Comparison of ENCODE assay signal across 8 cellular contexts in the genomic region with DNA sequence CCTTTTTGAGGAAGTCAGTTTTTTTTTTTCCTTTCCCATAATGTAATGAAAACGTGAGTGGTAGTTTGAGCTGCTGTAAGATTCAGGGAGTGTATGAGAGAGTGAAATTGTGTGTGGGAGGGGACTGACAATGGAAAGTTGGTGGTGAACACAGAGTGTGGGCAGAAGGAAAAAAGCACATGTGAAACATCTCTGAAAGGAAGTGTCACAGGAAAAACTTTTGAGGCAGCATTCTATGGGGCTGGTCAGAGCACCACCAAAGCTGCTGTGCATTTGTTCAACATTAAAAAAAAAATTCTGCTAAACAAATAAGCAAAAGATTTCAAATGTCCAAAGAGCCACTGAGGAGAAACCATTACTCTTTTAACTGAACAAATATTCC.
DNase-seq lines count a peak whose midpoint lies in the region; ATAC-seq and TF ChIP-seq lines count a peak whose summit lies in the region.

No MANE protein-coding gene starts in this region.

- H3K36me3 Mint-ChIP-seq in endothelial cell (ENCODE audit: low read depth, unreplicated experiment) (no peaks in the 10 kb centered on the region), progenitor cell of endocrine pancreas (ENCODE audit: insufficient read depth) (peaks cover 9% of the 10 kb centered on the region)

- no peaks in the 10 kb centered on the region for H3K79me2 ChIP-seq in PC-3 (ENCODE audit: low read length)

- H3K36me3 ChIP-seq in HEK293 (ENCODE audit: control insufficient read depth in 2 of 2, insufficient read depth in 1 of 2, low read length in 2 of 2) (no peaks in the 10 kb centered on the region), PC-3 (ENCODE audit: low read depth, low read length) (no peaks in the 10 kb centered on the region)

- BruUV-seq in PC-3 (replicated peaks; lab: Mats Ljungman, UMichigan) = no TSS peak

- H3K27me3 Mint-ChIP-seq in endothelial cell (ENCODE audit: unreplicated experiment) (no peaks in the 10 kb centered on the region), progenitor cell of endocrine pancreas (no peaks in the 10 kb centered on the region)

- no peaks in the 10 kb centered on the region for H3K9me2 ChIP-seq in PC-3 (replicated peaks; ENCODE audit: low read length)

- peak overlapping the region; percentile 51; the same call in 1 of the 2 replicates for H3K4me2 ChIP-seq in PC-3 (ENCODE audit: low read length)

- no peak overlapping the region for H3K9ac ChIP-seq in PC-3 (ENCODE audit: low read length)

- H3K4me3 Mint-ChIP-seq in endothelial cell (ENCODE audit: unreplicated experiment) = peak overlapping the region; percentile 5
- H3K4me3 Mint-ChIP-seq in progenitor cell of endocrine pancreas (ENCODE audit: low read depth) = no peak overlapping the region

- ATAC-seq in GM18499 (IDR thresholded peaks at IDR 0.05; ENCODE audit: insufficient read depth, unreplicated experiment) (peak; percentile 36), PC-3 (no peak), left lobe of liver (no peak)

- peak overlapping the region; percentile 38 for H3K27ac Mint-ChIP-seq in endothelial cell (ENCODE audit: unreplicated experiment)
- no peak overlapping the region for H3K27ac Mint-ChIP-seq in progenitor cell of endocrine pancreas

- H4K20me1 ChIP-seq in PC-3 (ENCODE audit: low read length) = no peaks in the 10 kb centered on the region

- no peaks in the 10 kb centered on the region for H3K9me3 Mint-ChIP-seq in endothelial cell (ENCODE audit: unreplicated experiment)
- peaks cover 4% of the 10 kb centered on the region for H3K9me3 Mint-ChIP-seq in progenitor cell of endocrine pancreas (ENCODE audit: low read depth)

- no peaks in the 10 kb centered on the region for H3K4me1 ChIP-seq in HEK293 (ENCODE audit: control insufficient read depth, insufficient read depth, low read length)
- H3K4me1 ChIP-seq in PC-3 (ENCODE audit: insufficient read depth, low read length) = peaks cover 28% of the 10 kb centered on the region

- H3K27ac ChIP-seq in HEK293 (ENCODE audit: extremely low read depth, low read depth, low read length) = no peak overlapping the region
- H3K27ac ChIP-seq in PC-3 (ENCODE audit: low read length) = peak overlapping the region; percentile 59
- H3K27ac ChIP-seq in skin epidermis = peak overlapping the region in 15 of 21 experiments; percentile 2 to 71 (median 37)

- H3F3A ChIP-seq in PC-3 (ENCODE audit: low read length, unreplicated experiment) = no peaks in the 10 kb centered on the region

- H2AFZ ChIP-seq in PC-3 (ENCODE audit: low read length) = peak overlapping the region; percentile 12; the same call in 1 of the 2 replicates

- H3K27me3 ChIP-seq in PC-3 (ENCODE audit: low read length) = no peaks in the 10 kb centered on the region

- POLR2A ChIA-PET in HEK293 (lab: Yijun Ruan, JAX) = no interaction called here
- POLR2A ChIA-PET in PC-3 (lab: Charles Lee; ENCODE audit: unreplicated experiment) = interaction anchor here (0.6 kb wide), 2 partner anchors 105 to 155 kb away, joined by 3 to 5 read pairs; no protein-coding TSS in a partner anchor

- CTCF ChIA-PET in HEK293 (lab: Yijun Ruan, JAX) (interaction anchor here (0.7 to 0.9 kb wide), 2 partner anchors 77 to 154 kb away, joined by 3 to 4 read pairs; no protein-coding TSS in a partner anchor), PC-3 (lab: Charles Lee) (interaction anchor here (1.1 kb wide), 1 partner anchor 154 kb away, joined by 3 read pairs; a partner anchor contains a TSS)

- H3K4me3 ChIP-seq in HEK293 (ENCODE audit: low read depth, low read length) = no peak overlapping the region
- no peak overlapping the region for H3K4me3 ChIP-seq in PC-3 (ENCODE audit: low read length)
- H3K4me3 ChIP-seq in skin epidermis = no peak overlapping the region

- intact Hi-C loops in PC-3 (cut with micrococcal nuclease) = no loop called here

- TF ChIP-seq CTCF in HEK293 (tag by site-specific recombination; IDR thresholded peaks at IDR 0.05) (no peak), PC-3 (conservative IDR thresholded peaks at IDR 0.05; ENCODE audit: low read depth, low read length) (no peak), endothelial cell (IDR thresholded peaks at IDR 0.05; ENCODE audit: unreplicated experiment) (no peak), progenitor cell of endocrine pancreas (IDR thresholded peaks at IDR 0.05; ENCODE audit: unreplicated experiment) (no peak)

- H3K4me1 Mint-ChIP-seq in endothelial cell (ENCODE audit: unreplicated experiment) = peaks cover 24% of the 10 kb centered on the region
- peaks cover 19% of the 10 kb centered on the region for H3K4me1 Mint-ChIP-seq in progenitor cell of endocrine pancreas (ENCODE audit: low read depth)

- H3K9me3 ChIP-seq in HEK293 (ENCODE audit: control insufficient read depth, insufficient read depth, low read depth, low read length) = no peaks in the 10 kb centered on the region
- no peaks in the 10 kb centered on the region for H3K9me3 ChIP-seq in PC-3 (ENCODE audit: low read length)

- DNase-seq in PC-3 (no peak), endothelial cell (ENCODE audit: low spot score) (no peak), progenitor cell of endocrine pancreas (ENCODE audit: low spot score, unreplicated experiment) (no peak), left lobe of liver (ENCODE audit: low spot score) (no peak), NCI-H2227 (lab: John Stamatoyannopoulos, UW; ENCODE audit: unreplicated experiment) (no peak)

TF ChIP-seq in HEK293, 187 proteins besides CTCF, POLR2A, EP300 and RAD21 (continues in another document):
- no peak for TF ChIP-seq ZNF239 (tag by site-specific recombination; IDR thresholded peaks at IDR 0.05)
- no peak for TF ChIP-seq ZSCAN23 (tag by site-specific recombination; IDR thresholded peaks at IDR 0.05)
- TF ChIP-seq, protein P1, sequence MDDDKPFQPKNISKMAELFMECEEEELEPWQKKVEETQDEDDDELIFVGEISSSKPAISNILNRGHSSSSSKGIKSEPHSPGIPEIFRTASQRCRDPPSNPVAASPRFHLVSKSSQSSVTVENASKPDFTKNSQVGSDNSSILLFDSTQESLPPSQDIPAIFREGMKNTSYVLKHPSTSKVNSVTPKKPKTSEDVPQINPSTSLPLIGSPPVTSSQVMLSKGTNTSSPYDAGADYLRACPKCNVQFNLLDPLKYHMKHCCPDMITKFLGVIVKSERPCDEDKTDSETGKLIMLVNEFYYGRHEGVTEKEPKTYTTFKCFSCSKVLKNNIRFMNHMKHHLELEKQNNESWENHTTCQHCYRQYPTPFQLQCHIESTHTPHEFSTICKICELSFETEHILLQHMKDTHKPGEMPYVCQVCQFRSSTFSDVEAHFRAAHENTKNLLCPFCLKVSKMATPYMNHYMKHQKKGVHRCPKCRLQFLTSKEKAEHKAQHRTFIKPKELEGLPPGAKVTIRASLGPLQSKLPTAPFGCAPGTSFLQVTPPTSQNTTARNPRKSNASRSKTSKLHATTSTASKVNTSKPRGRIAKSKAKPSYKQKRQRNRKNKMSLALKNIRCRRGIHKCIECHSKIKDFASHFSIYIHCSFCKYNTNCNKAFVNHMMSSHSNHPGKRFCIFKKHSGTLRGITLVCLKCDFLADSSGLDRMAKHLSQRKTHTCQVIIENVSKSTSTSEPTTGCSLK (tag by site-specific recombination; IDR thresholded peaks at IDR 0.05) = no peak
- TF ChIP-seq ZNF2 (tag by site-specific recombination; IDR thresholded peaks at IDR 0.05) = no peak
- TF ChIP-seq PRDM1 (tag by site-specific recombination; IDR thresholded peaks at IDR 0.05) = 0 out of 2 replicates have a peak, but pooled peaks have one; percentile 59
- TF ChIP-seq, protein P2, sequence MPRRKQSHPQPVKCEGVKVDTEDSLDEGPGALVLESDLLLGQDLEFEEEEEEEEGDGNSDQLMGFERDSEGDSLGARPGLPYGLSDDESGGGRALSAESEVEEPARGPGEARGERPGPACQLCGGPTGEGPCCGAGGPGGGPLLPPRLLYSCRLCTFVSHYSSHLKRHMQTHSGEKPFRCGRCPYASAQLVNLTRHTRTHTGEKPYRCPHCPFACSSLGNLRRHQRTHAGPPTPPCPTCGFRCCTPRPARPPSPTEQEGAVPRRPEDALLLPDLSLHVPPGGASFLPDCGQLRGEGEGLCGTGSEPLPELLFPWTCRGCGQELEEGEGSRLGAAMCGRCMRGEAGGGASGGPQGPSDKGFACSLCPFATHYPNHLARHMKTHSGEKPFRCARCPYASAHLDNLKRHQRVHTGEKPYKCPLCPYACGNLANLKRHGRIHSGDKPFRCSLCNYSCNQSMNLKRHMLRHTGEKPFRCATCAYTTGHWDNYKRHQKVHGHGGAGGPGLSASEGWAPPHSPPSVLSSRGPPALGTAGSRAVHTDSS (tag by site-specific recombination; IDR thresholded peaks at IDR 0.05) = no peak
- TF ChIP-seq EGR2 (tag by site-specific recombination; IDR thresholded peaks at IDR 0.05; ENCODE audit: low read depth) = peak; percentile 85
- TF ChIP-seq ZNF701 (tag by site-specific recombination; IDR thresholded peaks at IDR 0.05) = no peak
- no peak for TF ChIP-seq ZNF157 (tag by site-specific recombination; IDR thresholded peaks at IDR 0.05)
- no peak for TF ChIP-seq ZNF140 (tag by site-specific recombination; IDR thresholded peaks at IDR 0.05)
- TF ChIP-seq, protein P3, sequence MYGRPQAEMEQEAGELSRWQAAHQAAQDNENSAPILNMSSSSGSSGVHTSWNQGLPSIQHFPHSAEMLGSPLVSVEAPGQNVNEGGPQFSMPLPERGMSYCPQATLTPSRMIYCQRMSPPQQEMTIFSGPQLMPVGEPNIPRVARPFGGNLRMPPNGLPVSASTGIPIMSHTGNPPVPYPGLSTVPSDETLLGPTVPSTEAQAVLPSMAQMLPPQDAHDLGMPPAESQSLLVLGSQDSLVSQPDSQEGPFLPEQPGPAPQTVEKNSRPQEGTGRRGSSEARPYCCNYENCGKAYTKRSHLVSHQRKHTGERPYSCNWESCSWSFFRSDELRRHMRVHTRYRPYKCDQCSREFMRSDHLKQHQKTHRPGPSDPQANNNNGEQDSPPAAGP (tag by site-specific recombination; IDR thresholded peaks at IDR 0.05) = no peak
- no peak for TF ChIP-seq GLI4 (tag by site-specific recombination; IDR thresholded peaks at IDR 0.05)
- peak; percentile 85 for TF ChIP-seq ZFHX2 (tag by site-specific recombination; conservative IDR thresholded peaks at IDR 0.05)
- TF ChIP-seq, protein P4, sequence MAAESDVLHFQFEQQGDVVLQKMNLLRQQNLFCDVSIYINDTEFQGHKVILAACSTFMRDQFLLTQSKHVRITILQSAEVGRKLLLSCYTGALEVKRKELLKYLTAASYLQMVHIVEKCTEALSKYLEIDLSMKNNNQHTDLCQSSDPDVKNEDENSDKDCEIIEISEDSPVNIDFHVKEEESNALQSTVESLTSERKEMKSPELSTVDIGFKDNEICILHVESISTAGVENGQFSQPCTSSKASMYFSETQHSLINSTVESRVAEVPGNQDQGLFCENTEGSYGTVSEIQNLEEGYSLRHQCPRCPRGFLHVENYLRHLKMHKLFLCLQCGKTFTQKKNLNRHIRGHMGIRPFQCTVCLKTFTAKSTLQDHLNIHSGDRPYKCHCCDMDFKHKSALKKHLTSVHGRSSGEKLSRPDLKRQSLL (tag by site-specific recombination; IDR thresholded peaks at IDR 0.05) = no peak
- no peak for TF ChIP-seq ZNF121 (tag by site-specific recombination; IDR thresholded peaks at IDR 0.05)
- no peak for TF ChIP-seq ZNF664 (tag by site-specific recombination; IDR thresholded peaks at IDR 0.05)
- no peak for TF ChIP-seq ZNF223 (tag by site-specific recombination; IDR thresholded peaks at IDR 0.05)
